11 cellular contexts compared by ENCODE assay signal in genomic region chr15:33125883-33126535, GRCh38.
DNase-seq lines count a peak whose midpoint lies in the region; ATAC-seq and TF ChIP-seq lines count a peak whose summit lies in the region.
"Had no signal": no experiment of that assay in that cellular context is flagged by ENCODE, and none has a peak within 500 bp of the region (broad histone marks: within the 10 kb centered on the region; RNA-seq: fewer than 3 reads in every experiment).

No MANE protein-coding gene starts in this region.

- H3K4me3 ChIP-seq in neuronal stem cell (ENCODE audit: low read length in 2 of 2) = no peak overlapping the region
- H3K4me3 ChIP-seq: adrenal gland had no signal

- peak overlapping the region; percentile 60 for H2AFZ ChIP-seq in neuronal stem cell (ENCODE audit: low read length)

- no peak overlapping the region for H3K14ac ChIP-seq in neuronal stem cell (ENCODE audit: low read length)

- no peak overlapping the region for H3K9ac ChIP-seq in neuronal stem cell (ENCODE audit: low read depth, low read length, poor library complexity)

- H4K8ac ChIP-seq in neuronal stem cell (ENCODE audit: low read depth, low read length) = no peak overlapping the region

- H3K18ac ChIP-seq in neuronal stem cell (ENCODE audit: low read length) = peak overlapping the region; percentile 33

- H3K79me1 ChIP-seq in neuronal stem cell (ENCODE audit: low read depth, low read length) = no peaks in the 10 kb centered on the region

- no peak overlapping the region for H4K91ac ChIP-seq in neuronal stem cell (ENCODE audit: low read depth, low read length, poor library complexity)

- peaks cover 0 to 5% (median 0%) of the 10 kb centered on the region in 5 experiments for H3K9me3 Mint-ChIP-seq in brain
- H3K9me3 Mint-ChIP-seq: neural crest cell had no signal

- no peak overlapping the region for H3K23ac ChIP-seq in neuronal stem cell (ENCODE audit: low read depth, low read length, poor library complexity)

- H2BK5ac ChIP-seq in neuronal stem cell (ENCODE audit: low read length) = no peak overlapping the region

- H3K4me1 Mint-ChIP-seq in brain = peaks cover 34% of the 10 kb centered on the region
- H3K4me1 Mint-ChIP-seq: neural crest cell had no signal

- H3K27me3 Mint-ChIP-seq in brain = no peaks in the 10 kb centered on the region

- peaks cover 3 to 6% of the 10 kb centered on the region in 2 donors for H3K9me3 ChIP-seq in neuronal stem cell (replicated peaks in 1 of 2; ENCODE audit: control insufficient read depth in 2 of 2, insufficient read depth in 1 of 2, low read depth in 1 of 2, low read length in 2 of 2)
- H3K9me3 ChIP-seq: adrenal gland had no signal

- TF ChIP-seq CTCF in brain (conservative IDR thresholded peaks at IDR 0.05) = no peak

- no peaks in the 10 kb centered on the region for H3K36me3 ChIP-seq in neuronal stem cell (replicated peaks in 1 of 2; ENCODE audit: control insufficient read depth in 2 of 2, insufficient read depth in 2 of 2, low read length in 2 of 2)
- H3K36me3 ChIP-seq: adrenal gland had no signal

- H3K4ac ChIP-seq in neuronal stem cell (ENCODE audit: low read length) = no peak overlapping the region

- no peak overlapping the region for H2AK5ac ChIP-seq in neuronal stem cell (ENCODE audit: low read depth, low read length)

- no CpG with 5 or more reads among the region's 7 CpGs for WGBS in neuronal stem cell (ENCODE audit: extremely low coverage in 2 of 2, insufficient read length in 2 of 2, insufficient replicate concordance in 1 of 2), 2 donors

- peak; percentile 51 for DNase-seq in DMS53 (lab: John Stamatoyannopoulos, UW)
- no peak for DNase-seq in DMS53 treated with DMSO at 0.1 percent for 48 hours (lab: John Stamatoyannopoulos, UW; ENCODE audit: unreplicated experiment)
- peak; percentile 80 for DNase-seq in NCI-H69 (lab: John Stamatoyannopoulos, UW)
- DNase-seq in neuronal stem cell (ENCODE audit: low spot score) = no peak
- no peak for DNase-seq in HCEC 1CT
- DNase-seq in NK-92 (lab: John Stamatoyannopoulos, UW; ENCODE audit: unreplicated experiment) = no peak
- DNase-seq: H7 had no signal

- H3K27ac Mint-ChIP-seq in brain = peak overlapping the region in 3 of 5 experiments; percentile 44 to 75 (median 66)

- H3K4me2 ChIP-seq in neuronal stem cell (ENCODE audit: insufficient read depth, low read length, poor library complexity, severe bottlenecking) = no peak overlapping the region

- no peak overlapping the region for H2BK12ac ChIP-seq in neuronal stem cell (ENCODE audit: low read length)

- no peaks in the 10 kb centered on the region for H3K4me1 ChIP-seq in neuronal stem cell (ENCODE audit: control insufficient read depth in 2 of 2, insufficient read depth in 1 of 2, low read depth in 1 of 2, low read length in 2 of 2)

- no peak overlapping the region for H3K27ac ChIP-seq in neuronal stem cell (replicated peaks; ENCODE audit: low read length)
- H3K27ac ChIP-seq: adrenal gland had no signal

- H2BK120ac ChIP-seq in neuronal stem cell (ENCODE audit: low read depth, low read length) = no peak overlapping the region

- H2BK15ac ChIP-seq in neuronal stem cell (ENCODE audit: low read length) = no peak overlapping the region

- H3K4me3 Mint-ChIP-seq in brain = peak overlapping the region in 1 of 5 experiments; percentile 4
- H3K4me3 Mint-ChIP-seq: neural crest cell had no signal

- no peak for ATAC-seq in GM18520 (IDR thresholded peaks at IDR 0.05; ENCODE audit: unreplicated experiment)

- no peaks in the 10 kb centered on the region for H3K27me3 ChIP-seq in neuronal stem cell (ENCODE audit: control insufficient read depth in 3 of 3, insufficient read depth in 3 of 3, low read depth in 1 of 3, low read length in 3 of 3)
- H3K27me3 ChIP-seq: adrenal gland had no signal

- no peaks in the 10 kb centered on the region for H3K36me3 Mint-ChIP-seq in brain

Comparison
In these comparisons a context has a peak if more than half of its experiments do, and no peak if none do; other contexts are left out.
1. DNase-seq: peak in DMS53 (single experiment) and NCI-H69 (single experiment); none in DMS53 treated with DMSO at 0.1 percent for 48 hours (single experiment), neuronal stem cell (single experiment), HCEC 1CT (single experiment) and NK-92 (single experiment).